ENCODE assay signal across 24 cellular contexts in genomic region chr2:230266654-230267053, GRCh38. TPM values are rescaled to one million over a fixed set of nuclear protein-coding genes. Genes with fewer than 3 reads are reported as not detected.
"Had no signal": no experiment of that assay in that cellular context is flagged by ENCODE, and none has a peak within 500 bp of the region (broad histone marks: within the 10 kb centered on the region; RNA-seq: fewer than 3 reads in every experiment).

No MANE protein-coding gene starts in this region.

- H3K4me2 ChIP-seq: neural progenitor cell had no signal

- H3K9me3 ChIP-seq: colonic mucosa, prostate gland, right atrium auricular region, thoracic aorta, upper lobe of left lung had no signal

- H3K27ac ChIP-seq: colonic mucosa, epithelial cell of prostate, neural progenitor cell, prostate gland, right atrium auricular region, skin epidermis, thoracic aorta, upper lobe of left lung had no signal

- H3K4me1 ChIP-seq: colonic mucosa, prostate gland, right atrium auricular region, upper lobe of left lung had no signal

- ATAC-seq: activated CD8-positive, alpha-beta T cell treated with anti-CD3 and anti-CD28 coated beads for 36 hours; naive thymus-derived CD4-positive, alpha-beta T cell; WTC11 had no signal

- H3K36me3 ChIP-seq: colonic mucosa, neural progenitor cell, prostate gland, right atrium auricular region, thoracic aorta, upper lobe of left lung had no signal

- H3K36me3 Mint-ChIP-seq: brain, neural progenitor cell, WTC11 had no signal

- H3K27me3 Mint-ChIP-seq: activated CD8-positive, alpha-beta T cell treated with anti-CD3 and anti-CD28 coated beads for 36 hours; activated naive CD8-positive, alpha-beta T cell treated with anti-CD3 and anti-CD28 coated beads, Interleukin-2, amount 10 ng/mL, durations not matched to agents 7 days and 5 days; naive thymus-derived CD4-positive, alpha-beta T cell had no signal

- H3K9me3 Mint-ChIP-seq: neural progenitor cell had no signal

- H3K9ac ChIP-seq: neural progenitor cell had no signal

- DNase-seq: activated CD4-positive, alpha-beta T cell treated with anti-CD3 and anti-CD28 coated beads for 4 hours; activated CD8-positive, alpha-beta T cell treated with anti-CD3 and anti-CD28 coated beads for 36 hours; activated gamma-delta T cell; activated naive CD8-positive, alpha-beta T cell treated with anti-CD3 and anti-CD28 coated beads, Interleukin-2, amount 10 ng/mL, durations not matched to agents 7 days and 5 days; activated T-cell treated with anti-CD3 and anti-CD28 coated beads, Interleukin-2, amount 50 U/mL, for 48 hours; anterior cingulate cortex; central memory CD4-positive, alpha-beta T cell; colonic mucosa; endodermal cell; hypothalamus; midbrain; naive thymus-derived CD4-positive, alpha-beta T cell; stimulated activated CD4-positive, alpha-beta T cell treated with anti-CD3 and anti-CD28 coated beads, Interleukin-15, amount 100 ng/mL, for 24 hours; stimulated activated CD4-positive, alpha-beta T cell treated with anti-CD3 and anti-CD28 coated beads, Interleukin-2, amount 100 ng/mL, for 48 hours; upper lobe of left lung had no signal

- H3K4me3 Mint-ChIP-seq: activated CD8-positive, alpha-beta T cell treated with anti-CD3 and anti-CD28 coated beads for 36 hours; activated naive CD8-positive, alpha-beta T cell treated with anti-CD3 and anti-CD28 coated beads, Interleukin-2, amount 10 ng/mL, durations not matched to agents 7 days and 5 days; brain; endodermal cell; naive thymus-derived CD4-positive, alpha-beta T cell; neural progenitor cell; WTC11 had no signal

- H2AFZ ChIP-seq: neural progenitor cell had no signal

- H3K27ac Mint-ChIP-seq: activated naive CD8-positive, alpha-beta T cell treated with anti-CD3 and anti-CD28 coated beads, Interleukin-2, amount 10 ng/mL, durations not matched to agents 7 days and 5 days; brain; endodermal cell; neural progenitor cell; WTC11 had no signal

- H3K4me3 ChIP-seq: colonic mucosa, lung, neural progenitor cell, prostate gland, right atrium auricular region, skin epidermis, thoracic aorta, upper lobe of left lung had no signal

- H3K27me3 ChIP-seq: colonic mucosa, neural progenitor cell, right atrium auricular region, upper lobe of left lung had no signal

RNA-seq across cellular contexts. Expression of gene SP140, which starts 41.1 kb away (rescaled TPM):
- total RNA-seq: endodermal cell had no signal
